In genomic region chr17:20678424-20678823, GRCh38 we compare ENCODE assay signal across 8 cellular contexts.
DNase-seq lines count a peak whose midpoint lies in the region; ATAC-seq, FAIRE-seq and TF ChIP-seq lines count a peak whose summit lies in the region.
"Not testable (repeated sequence)": the region's sequence is repeated elsewhere in the genome, so short reads cannot be mapped to it uniquely, and the experiment has no call there.

No MANE protein-coding gene starts in this region.

- H3K27me3 ChIP-seq in OCI-LY3 (ENCODE audit: low read depth, low read length); GM12878 (replicated peaks in 1 of 2; ENCODE audit: control insufficient read depth in 2 of 2, insufficient read depth in 2 of 2, low read length in 1 of 2): not testable (repeated sequence)

- H3K9me3 ChIP-seq in OCI-LY3 (ENCODE audit: insufficient read depth, low read length); GM12878 (replicated peaks; ENCODE audit: control insufficient read depth, insufficient read depth, low read length): not testable (repeated sequence)

- RAD21 ChIA-PET in GM12878 (lab: Charles Lee; ENCODE audit: unreplicated experiment), result not testable (repeated sequence)

- not testable (repeated sequence) for H3K9me3 Mint-ChIP-seq in stimulated activated naive B cell treated with anti-CD40 and anti-IgM and Interleukin-4, amounts not matched to agents 10 μg/mL and 1 μg/mL and 100 μg/mL, for 72 hours

- POLR2A ChIA-PET in GM12878 (lab: Charles Lee), result not testable (repeated sequence)

- H3K4me2 ChIP-seq in OCI-LY3 (ENCODE audit: low read length) (peak overlapping the region; percentile 44), GM12878 (ENCODE audit: control insufficient read depth, insufficient read depth) (peak overlapping the region; percentile 42; the same call in 1 of the 2 replicates)

- intact Hi-C loops in GM12878 (cut with micrococcal nuclease; ENCODE audit: unreplicated experiment), result not testable (repeated sequence)

- CTCF ChIA-PET in GM12878 (lab: Yijun Ruan, JAX), result not testable (repeated sequence)

- not testable (repeated sequence) for BruUV-seq in GM12878 (replicated peaks; lab: Mats Ljungman, UMichigan)

- 9% methylated on average over 4 of the region's 5 CpGs for WGBS in GM12878 (ENCODE audit: insufficient coverage, insufficient replicate concordance, low lambda C conversion rate, missing lambda C conversion rate)

- in situ Hi-C loops in GM12878 (cut with MboI), result not testable (repeated sequence)

- ATAC-seq in GM18502 (IDR thresholded peaks at IDR 0.05; ENCODE audit: poor library complexity, unreplicated experiment) (peak; percentile 63), GM18907 (IDR thresholded peaks at IDR 0.05; ENCODE audit: unreplicated experiment) (peak; percentile 43), GM21723 (IDR thresholded peaks at IDR 0.05; ENCODE audit: unreplicated experiment) (peak; percentile 81), HG03095 (IDR thresholded peaks at IDR 0.05; ENCODE audit: unreplicated experiment) (peak; percentile 67), HG03521 (IDR thresholded peaks at IDR 0.05; ENCODE audit: unreplicated experiment) (peak; percentile 52), GM12878 (peak; percentile 87)
- peak; percentile 78 to 81 for ATAC-seq in stimulated activated naive B cell treated with anti-CD40 and anti-IgM and Interleukin-4, amounts not matched to agents 10 μg/mL and 1 μg/mL and 100 μg/mL, for 72 hours (replicated peaks)

- not testable (repeated sequence) for TF ChIP-seq RAD21 in GM12878 (IDR thresholded peaks at IDR 0.05; ENCODE audit: insufficient read depth, low read depth, low read length)

- SMC1A ChIA-PET in GM12878 (lab: Charles Lee; ENCODE audit: uncharacterized antibody, unreplicated experiment), result not testable (repeated sequence)

- peak overlapping the region in 1 of 2 donors; percentile 66 for H3K4me3 Mint-ChIP-seq in stimulated activated naive B cell treated with anti-CD40 and anti-IgM and Interleukin-4, amounts not matched to agents 10 μg/mL and 1 μg/mL and 100 μg/mL, for 72 hours

- not testable (repeated sequence) for H3K79me2 ChIP-seq in OCI-LY3 (ENCODE audit: low read length); GM12878 (ENCODE audit: control insufficient read depth, insufficient read depth, low read length)

- not testable (repeated sequence) for H3K27me3 Mint-ChIP-seq in stimulated activated naive B cell treated with anti-CD40 and anti-IgM and Interleukin-4, amounts not matched to agents 10 μg/mL and 1 μg/mL and 100 μg/mL, for 72 hours

- not testable (repeated sequence) for H3K4me3 ChIP-seq in OCI-LY3 (ENCODE audit: low read length); GM12878

- H3K36me3 Mint-ChIP-seq in stimulated activated naive B cell treated with anti-CD40 and anti-IgM and Interleukin-4, amounts not matched to agents 10 μg/mL and 1 μg/mL and 100 μg/mL, for 72 hours, result not testable (repeated sequence)

- peaks cover 13% of the 10 kb centered on the region for H3K4me1 ChIP-seq in OCI-LY3 (ENCODE audit: low read length)
- peaks cover 18% of the 10 kb centered on the region for H3K4me1 ChIP-seq in GM12878 (ENCODE audit: control insufficient read depth, insufficient read depth, low read length)

- not testable (repeated sequence) for H4K20me1 ChIP-seq in OCI-LY3 (ENCODE audit: insufficient read depth, low read length); GM12878 (ENCODE audit: control insufficient read depth, insufficient read depth)

- not testable (repeated sequence) for H3K27ac ChIP-seq in OCI-LY3 (ENCODE audit: low read length); GM12878 (ENCODE audit: control insufficient read depth, insufficient read depth)

- not testable (repeated sequence) for TF ChIP-seq POLR2A in GM12878 (IDR thresholded peaks at IDR 0.05; ENCODE audit: low read depth, low read length)

- not testable (repeated sequence) for H3K27ac Mint-ChIP-seq in stimulated activated naive B cell treated with anti-CD40 and anti-IgM and Interleukin-4, amounts not matched to agents 10 μg/mL and 1 μg/mL and 100 μg/mL, for 72 hours

- DNase-seq in GM12878 (ENCODE audit: low read depth, low spot score); stimulated activated naive B cell treated with anti-CD40 and anti-IgM and Interleukin-4, amounts not matched to agents 10 μg/mL and 1 μg/mL and 100 μg/mL, for 72 hours: not testable (repeated sequence)

- FAIRE-seq in GM12878 (lab: Jason Lieb, UNC), result not testable (repeated sequence)

- not testable (repeated sequence) for H3K36me3 ChIP-seq in OCI-LY3 (replicated peaks; ENCODE audit: low read depth, low read length); GM12878 (ENCODE audit: control insufficient read depth in 2 of 2, insufficient read depth in 2 of 2, low read length in 1 of 2)

- not testable (repeated sequence) for TF ChIP-seq CTCF in OCI-LY3 (IDR thresholded peaks at IDR 0.05; ENCODE audit: low read depth, low read length); GM12878 (IDR thresholded peaks at IDR 0.05 in 2 of 3, conservative IDR thresholded peaks at IDR 0.05 in 1 of 3; ENCODE audit: control insufficient read depth in 2 of 3, extremely low read depth in 1 of 3, insufficient read depth in 1 of 3, low read depth in 3 of 3, low read length in 3 of 3)

- H3K4me1 Mint-ChIP-seq in stimulated activated naive B cell treated with anti-CD40 and anti-IgM and Interleukin-4, amounts not matched to agents 10 μg/mL and 1 μg/mL and 100 μg/mL, for 72 hours, result peaks cover 19 to 58% of the 10 kb centered on the region in 2 donors

- H3K9ac ChIP-seq in OCI-LY3 (ENCODE audit: low read length); GM12878 (ENCODE audit: control insufficient read depth, insufficient read depth, low read length): not testable (repeated sequence)

- TF ChIP-seq EP300 in GM12878 (IDR thresholded peaks at IDR 0.05; ENCODE audit: borderline replicate concordance in 1 of 2, control insufficient read depth in 1 of 2, low read depth in 2 of 2, low read length in 2 of 2), result not testable (repeated sequence)

- H2AFZ ChIP-seq in OCI-LY3 (ENCODE audit: low read depth, low read length); GM12878 (ENCODE audit: control insufficient read depth, low read depth, low read length): not testable (repeated sequence)

TF ChIP-seq in GM12878, 131 proteins besides CTCF, POLR2A, EP300 and RAD21:
- 0 out of 2 replicates have a peak, but pooled peaks have one; percentile 22 for TF ChIP-seq SPI1 (IDR thresholded peaks at IDR 0.05; ENCODE audit: borderline replicate concordance, insufficient read depth, low read depth, low read length)
